1 cellular context compared by ENCODE assay signal in the genomic region with DNA sequence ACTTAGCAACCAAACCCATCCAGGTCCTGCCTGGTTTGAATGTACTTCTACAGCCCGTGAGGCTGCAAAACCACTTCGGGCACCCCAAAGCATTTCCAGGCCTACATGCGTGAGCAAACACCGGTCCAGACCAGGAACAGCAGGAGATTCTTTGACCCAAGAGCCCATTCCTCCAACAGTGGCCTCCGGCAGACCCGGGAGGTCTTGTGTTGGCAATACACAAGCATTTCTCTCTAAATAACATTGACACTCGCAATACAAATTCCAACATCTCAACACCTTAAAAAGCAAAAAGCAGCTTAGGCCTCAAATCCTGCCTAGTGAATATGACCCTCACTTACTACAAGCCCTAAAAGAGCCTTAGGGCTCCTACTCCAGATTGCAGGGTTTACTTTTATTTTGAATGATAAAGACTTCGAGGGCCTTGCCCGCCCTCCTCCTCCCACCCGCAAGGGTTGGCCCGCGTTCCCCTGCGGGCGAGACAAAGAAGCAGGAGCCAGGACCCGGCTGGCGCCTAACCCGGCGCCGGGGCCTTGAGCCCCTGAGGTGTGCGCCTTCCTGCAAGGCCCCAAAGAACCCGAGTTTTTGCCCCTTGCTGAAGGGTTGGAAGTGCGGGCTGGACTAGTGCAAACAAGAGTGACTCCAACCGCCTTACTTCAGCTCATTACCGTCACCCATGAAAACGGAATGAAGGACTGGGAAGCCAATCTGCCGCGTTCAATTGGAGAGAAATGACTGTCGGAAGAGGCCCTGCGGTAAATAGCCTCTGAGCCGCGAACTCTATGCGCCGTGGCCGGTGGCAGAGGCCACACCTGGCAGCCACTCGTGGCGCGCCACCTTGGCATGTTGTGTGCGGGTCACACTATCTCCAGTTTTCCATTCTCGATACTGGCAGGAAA.
TF ChIP-seq lines count a peak whose summit lies in the region.

No MANE protein-coding gene starts in this region.

TF ChIP-seq in H1, 55 proteins besides CTCF, POLR2A, EP300 and RAD21:
- no peak for TF ChIP-seq CHD2 (IDR thresholded peaks at IDR 0.05; ENCODE audit: low read length)
- no peak for TF ChIP-seq GABPA (IDR thresholded peaks at IDR 0.05; ENCODE audit: borderline replicate concordance, insufficient read depth, low read length)
- no peak for TF ChIP-seq ASH2L (IDR thresholded peaks at IDR 0.05; ENCODE audit: low read length)
- TF ChIP-seq EGR1 (IDR thresholded peaks at IDR 0.05; ENCODE audit: borderline replicate concordance, low read depth, low read length): 0 out of 2 replicates have a peak, but pooled peaks have one; percentile 40
- TF ChIP-seq MAX (IDR thresholded peaks at IDR 0.05): no peak
- TF ChIP-seq MAFK (IDR thresholded peaks at IDR 0.05; ENCODE audit: low read depth, low read length): no peak
- 0 out of 2 replicates have a peak, but pooled peaks have one; percentile 0 for TF ChIP-seq TEAD4 (IDR thresholded peaks at IDR 0.05; ENCODE audit: low read depth, low read length)
- no peak for TF ChIP-seq CBX5 (IDR thresholded peaks at IDR 0.05; ENCODE audit: low read depth, low read length)
- no peak for TF ChIP-seq RBBP5 (IDR thresholded peaks at IDR 0.05; ENCODE audit: borderline replicate concordance, low read depth, low read length)
- TF ChIP-seq SIN3A (conservative IDR thresholded peaks at IDR 0.05 in 1 of 2, IDR thresholded peaks at IDR 0.05 in 1 of 2; ENCODE audit: low read depth in 1 of 2, low read length in 2 of 2): no peak
- peak; percentile 96 for TF ChIP-seq SUZ12 (IDR thresholded peaks at IDR 0.05; ENCODE audit: low read length)
- no peak for TF ChIP-seq ZNF274 (IDR thresholded peaks at IDR 0.05; ENCODE audit: borderline replicate concordance, extremely low read depth, low read length)
- no peak for TF ChIP-seq BCL11A (IDR thresholded peaks at IDR 0.05; ENCODE audit: low read depth in 2 of 2, low read length in 2 of 2)
- TF ChIP-seq CHD1 (IDR thresholded peaks at IDR 0.05; ENCODE audit: low read depth, low read length): no peak
- no peak; the same call in 1 of the 2 replicates for TF ChIP-seq CBX8 (IDR thresholded peaks at IDR 0.05; ENCODE audit: borderline replicate concordance, low read depth, low read length)
- no peak for TF ChIP-seq BRCA1 (IDR thresholded peaks at IDR 0.05; ENCODE audit: low read depth, low read length)
- no peak for TF ChIP-seq TAF7 (optimal IDR thresholded peaks at IDR 0.05; ENCODE audit: borderline replicate concordance, low read depth, low read length)
- TF ChIP-seq, protein P1, sequence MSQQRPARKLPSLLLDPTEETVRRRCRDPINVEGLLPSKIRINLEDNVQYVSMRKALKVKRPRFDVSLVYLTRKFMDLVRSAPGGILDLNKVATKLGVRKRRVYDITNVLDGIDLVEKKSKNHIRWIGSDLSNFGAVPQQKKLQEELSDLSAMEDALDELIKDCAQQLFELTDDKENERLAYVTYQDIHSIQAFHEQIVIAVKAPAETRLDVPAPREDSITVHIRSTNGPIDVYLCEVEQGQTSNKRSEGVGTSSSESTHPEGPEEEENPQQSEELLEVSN (IDR thresholded peaks at IDR 0.05): no peak
- peak in 1 of 2 experiments; percentile 85; a peak in 1 of 4 replicates for TF ChIP-seq HDAC2 (IDR thresholded peaks at IDR 0.05; ENCODE audit: borderline replicate concordance in 1 of 2, low read depth in 2 of 2, low read length in 2 of 2)
- TF ChIP-seq SIRT6 (IDR thresholded peaks at IDR 0.05; ENCODE audit: low read length): no peak
- TF ChIP-seq SP1 (IDR thresholded peaks at IDR 0.05; ENCODE audit: low read depth, low read length): peak; percentile 70
- TF ChIP-seq GTF2F1 (IDR thresholded peaks at IDR 0.05; ENCODE audit: borderline replicate concordance, low read depth, low read length): no peak
- TF ChIP-seq JUND (IDR thresholded peaks at IDR 0.05; ENCODE audit: low read length): no peak
- TF ChIP-seq KDM4A (IDR thresholded peaks at IDR 0.05; ENCODE audit: low read depth, low read length, severe bottlenecking): no peak
- no peak for TF ChIP-seq KDM5A (IDR thresholded peaks at IDR 0.05; ENCODE audit: low read length)
- TF ChIP-seq KDM1A (IDR thresholded peaks at IDR 0.05; ENCODE audit: borderline replicate concordance, low read length): no peak
- peak; percentile 92 for TF ChIP-seq EZH2 (IDR thresholded peaks at IDR 0.05; ENCODE audit: low read depth, low read length, severe bottlenecking)
- TF ChIP-seq NRF1 (IDR thresholded peaks at IDR 0.05; ENCODE audit: low read depth, low read length): no peak
- TF ChIP-seq HDAC6 (IDR thresholded peaks at IDR 0.05; ENCODE audit: low read depth, low read length): no peak
- TF ChIP-seq RNF2 (IDR thresholded peaks at IDR 0.05; ENCODE audit: borderline replicate concordance, low read depth, low read length, missing control alignments, poor library complexity, severe bottlenecking): no peak
- TF ChIP-seq SAP30 (IDR thresholded peaks at IDR 0.05; ENCODE audit: insufficient read depth, insufficient replicate concordance, low read length): no peak
- no peak for TF ChIP-seq RXRA (IDR thresholded peaks at IDR 0.05; ENCODE audit: insufficient read depth, low read depth, low read length)
- TF ChIP-seq, protein P2, sequence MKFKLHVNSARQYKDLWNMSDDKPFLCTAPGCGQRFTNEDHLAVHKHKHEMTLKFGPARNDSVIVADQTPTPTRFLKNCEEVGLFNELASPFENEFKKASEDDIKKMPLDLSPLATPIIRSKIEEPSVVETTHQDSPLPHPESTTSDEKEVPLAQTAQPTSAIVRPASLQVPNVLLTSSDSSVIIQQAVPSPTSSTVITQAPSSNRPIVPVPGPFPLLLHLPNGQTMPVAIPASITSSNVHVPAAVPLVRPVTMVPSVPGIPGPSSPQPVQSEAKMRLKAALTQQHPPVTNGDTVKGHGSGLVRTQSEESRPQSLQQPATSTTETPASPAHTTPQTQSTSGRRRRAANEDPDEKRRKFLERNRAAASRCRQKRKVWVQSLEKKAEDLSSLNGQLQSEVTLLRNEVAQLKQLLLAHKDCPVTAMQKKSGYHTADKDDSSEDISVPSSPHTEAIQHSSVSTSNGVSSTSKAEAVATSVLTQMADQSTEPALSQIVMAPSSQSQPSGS (IDR thresholded peaks at IDR 0.05; ENCODE audit: low read length): no peak
- no peak for TF ChIP-seq USF2 (IDR thresholded peaks at IDR 0.05; ENCODE audit: low read length)
- no peak for TF ChIP-seq JUN (IDR thresholded peaks at IDR 0.05; ENCODE audit: low read depth, low read length)
- TF ChIP-seq PHF8 (conservative IDR thresholded peaks at IDR 0.05; ENCODE audit: low read depth, low read length): no peak
- TF ChIP-seq TBP (IDR thresholded peaks at IDR 0.05; ENCODE audit: low read depth, low read length): 0 out of 2 replicates have a peak, but pooled peaks have one; percentile 18
- peak; percentile 51; the same call in 1 of the 2 replicates for TF ChIP-seq FOSL1 (IDR thresholded peaks at IDR 0.05; ENCODE audit: insufficient read depth, low read depth, low read length)
- TF ChIP-seq NANOG (IDR thresholded peaks at IDR 0.05; ENCODE audit: insufficient read depth, low read depth, low read length, poor library complexity, severe bottlenecking): no peak
- no peak for TF ChIP-seq SP2 (IDR thresholded peaks at IDR 0.05; ENCODE audit: low read length)
- no peak for TF ChIP-seq POLR2AphosphoS5 (IDR thresholded peaks at IDR 0.05; ENCODE audit: low read depth, low read length)
- no peak for TF ChIP-seq SRF (IDR thresholded peaks at IDR 0.05; ENCODE audit: low read depth, low read length)
- no peak for TF ChIP-seq CREB1 (IDR thresholded peaks at IDR 0.05)
- TF ChIP-seq, protein P3, sequence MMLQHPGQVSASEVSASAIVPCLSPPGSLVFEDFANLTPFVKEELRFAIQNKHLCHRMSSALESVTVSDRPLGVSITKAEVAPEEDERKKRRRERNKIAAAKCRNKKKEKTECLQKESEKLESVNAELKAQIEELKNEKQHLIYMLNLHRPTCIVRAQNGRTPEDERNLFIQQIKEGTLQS (IDR thresholded peaks at IDR 0.05; ENCODE audit: insufficient read depth, low read depth, low read length): no peak
- TF ChIP-seq SP4 (IDR thresholded peaks at IDR 0.05; ENCODE audit: low read length): no peak
- TF ChIP-seq RFX5 (IDR thresholded peaks at IDR 0.05; ENCODE audit: borderline replicate concordance, low read depth, low read length): no peak
- 0 out of 2 replicates have a peak, but pooled peaks have one; percentile 8 for TF ChIP-seq YY1 (IDR thresholded peaks at IDR 0.05; ENCODE audit: low read depth, low read length)
- peak; percentile 27; the same call in 1 of the 2 replicates for TF ChIP-seq BACH1 (IDR thresholded peaks at IDR 0.05; ENCODE audit: low read length)
- TF ChIP-seq POU5F1 (IDR thresholded peaks at IDR 0.05; ENCODE audit: low read depth, low read length): no peak
